Comparison of ENCODE assay signal across 19 cellular contexts in the genomic region with DNA sequence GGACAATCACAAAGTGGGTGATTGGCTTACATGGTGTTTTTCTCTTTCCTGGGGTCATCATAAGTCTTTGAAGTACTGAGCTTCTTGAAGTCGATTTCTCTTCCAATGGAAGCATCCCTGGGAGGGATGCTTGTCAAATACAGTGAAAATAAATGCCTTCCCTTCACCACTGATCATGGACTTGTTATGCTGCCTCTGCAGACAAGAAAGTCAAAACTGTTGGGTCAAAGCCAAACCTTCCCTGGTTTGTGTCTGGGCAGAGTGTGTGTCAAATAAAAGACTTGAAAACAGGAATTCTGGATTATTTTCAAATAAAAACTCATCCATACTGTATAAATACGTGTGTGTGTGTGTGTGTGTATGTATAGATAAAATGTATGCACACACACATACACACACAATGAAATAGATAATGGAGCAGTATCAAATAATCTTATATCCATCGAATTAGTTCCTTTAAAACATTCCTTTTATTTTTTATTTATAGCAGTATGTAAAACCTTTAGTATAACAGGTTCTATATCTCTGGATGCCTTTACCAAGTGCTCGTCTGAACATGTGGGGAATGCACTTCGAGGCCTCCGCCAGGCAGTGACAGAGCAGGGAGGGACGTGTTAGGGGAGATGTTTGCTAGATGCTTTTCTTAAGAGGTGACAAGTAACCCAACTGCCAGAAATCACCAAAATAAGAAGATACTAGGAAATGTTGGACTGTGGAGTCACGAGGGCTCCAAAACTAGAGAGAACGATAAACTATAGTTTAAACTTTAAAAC. TPM values are rescaled to one million over a fixed set of nuclear protein-coding genes. Genes with fewer than 3 reads are reported as not detected.
A peak's percentile ranks its signal among the peaks of the same experiment; 100 is the strongest.
DNase-seq lines count a peak whose midpoint lies in the region; ATAC-seq and TF ChIP-seq lines count a peak whose summit lies in the region.
"Had no signal": no experiment of that assay in that cellular context is flagged by ENCODE, and none has a peak within 500 bp of the region (broad histone marks: within the 10 kb centered on the region; RNA-seq: fewer than 3 reads in every experiment).

No MANE protein-coding gene starts in this region.

- DNase-seq in HFFc6 (no peak), Panc1 (ENCODE audit: low read depth, low spot score) (peak; percentile 8), fibroblast of lung (ENCODE audit: low read depth in 2 of 2) (peak; percentile 20 to 26), NCI-H748 treated with DMSO at 0.1 percent for 48 hours (lab: John Stamatoyannopoulos, UW) (no peak)
- DNase-seq: activated CD4-positive, alpha-beta T cell treated with anti-CD3 and anti-CD28 coated beads for 1 hour; activated CD8-positive, alpha-beta memory T cell treated with anti-CD3 and anti-CD28 coated beads, Interleukin-2, amount 10 ng/mL, durations not matched to agents 7 days and 5 days; amygdala; NCI-H1694 treated with DMSO at 0.1 percent for 48 hours; NCI-H524; stimulated activated CD4-positive, alpha-beta T cell treated with anti-CD3 and anti-CD28 coated beads, Interleukin-2, amount 100 ng/mL, for 48 hours had no signal

- ATAC-seq in Panc1 (no peak; the same call in 1 of the 2 replicates), GM18868 (IDR thresholded peaks at IDR 0.05; ENCODE audit: unreplicated experiment) (no peak), GM21360 (IDR thresholded peaks at IDR 0.05; ENCODE audit: unreplicated experiment) (no peak)
- ATAC-seq: activated CD8-positive, alpha-beta memory T cell treated with anti-CD3 and anti-CD28 coated beads, Interleukin-2, amount 10 ng/mL, durations not matched to agents 7 days and 5 days; gastroesophageal sphincter; left lobe of liver had no signal

- H3K9me3 ChIP-seq in Panc1 (ENCODE audit: control insufficient read depth, insufficient read depth, low read depth, low read length): no peaks in the 10 kb centered on the region
- H3K9me3 ChIP-seq in fibroblast of lung (ENCODE audit: control insufficient read depth, insufficient read depth, low read depth, low read length): no peaks in the 10 kb centered on the region
- H3K9me3 ChIP-seq: gastroesophageal sphincter, thoracic aorta had no signal

- H3K36me3 ChIP-seq in Panc1 (ENCODE audit: control insufficient read depth, insufficient read depth, low read length) (no peaks in the 10 kb centered on the region), fibroblast of lung (ENCODE audit: control insufficient read depth, insufficient read depth, low read length) (no peaks in the 10 kb centered on the region)
- H3K36me3 ChIP-seq: gastroesophageal sphincter, thoracic aorta had no signal

- no peak overlapping the region for H2AFZ ChIP-seq in fibroblast of lung (ENCODE audit: low read length)
- H2AFZ ChIP-seq: parathyroid adenoma had no signal

- no peak overlapping the region for H3K4me2 ChIP-seq in fibroblast of lung (ENCODE audit: extremely low read depth, insufficient read depth, low read length)
- H3K4me2 ChIP-seq: BLaER1 had no signal

- H3K27me3 ChIP-seq in Panc1 (ENCODE audit: control insufficient read depth, insufficient read depth, low read length) (no peaks in the 10 kb centered on the region), fibroblast of lung (ENCODE audit: control insufficient read depth, insufficient read depth, low read length) (no peaks in the 10 kb centered on the region)
- H3K27me3 ChIP-seq: BLaER1, gastroesophageal sphincter had no signal

- CTCF ChIA-PET in Panc1 (lab: Charles Lee): no interaction called here

- H3K4me3 ChIP-seq in Panc1 (ENCODE audit: low read depth in 2 of 2, low read length in 2 of 2) (no peak overlapping the region), fibroblast of lung (replicated peaks in 1 of 4; ENCODE audit: control extremely low read depth in 1 of 4, insufficient read depth in 1 of 4, low read depth in 3 of 4, low read length in 4 of 4) (no peak overlapping the region), skin epidermis (no peak overlapping the region)
- H3K4me3 ChIP-seq: BLaER1, gastroesophageal sphincter, SK-N-MC, thoracic aorta had no signal

- H3K36me3 Mint-ChIP-seq in HFFc6 (ENCODE audit: low read depth): peaks cover 11% of the 10 kb centered on the region; the same call in 1 of the 2 replicates
- H3K36me3 Mint-ChIP-seq: activated CD8-positive, alpha-beta memory T cell treated with anti-CD3 and anti-CD28 coated beads, Interleukin-2, amount 10 ng/mL, durations not matched to agents 7 days and 5 days had no signal

- TF ChIP-seq CTCF in HFFc6 (IDR thresholded peaks at IDR 0.05): no peak
- no peak for TF ChIP-seq CTCF in Panc1 (IDR thresholded peaks at IDR 0.05)
- no peak for TF ChIP-seq CTCF in fibroblast of lung (conservative IDR thresholded peaks at IDR 0.05 in 1 of 2, IDR thresholded peaks at IDR 0.05 in 1 of 2; ENCODE audit: low read depth in 1 of 2, low read length in 2 of 2)

- H3K9me3 Mint-ChIP-seq in HFFc6: no peaks in the 10 kb centered on the region

- intact Hi-C loops in Panc1 (cut with micrococcal nuclease; ENCODE audit: unreplicated experiment): no loop called here

- peak overlapping the region; percentile 95 for H3K27ac Mint-ChIP-seq in HFFc6
- H3K27ac Mint-ChIP-seq: activated CD8-positive, alpha-beta memory T cell treated with anti-CD3 and anti-CD28 coated beads, Interleukin-2, amount 10 ng/mL, durations not matched to agents 7 days and 5 days had no signal

- peaks cover 87% of the 10 kb centered on the region for H3K4me1 Mint-ChIP-seq in HFFc6 (ENCODE audit: low read depth)
- H3K4me1 Mint-ChIP-seq: activated CD8-positive, alpha-beta memory T cell treated with anti-CD3 and anti-CD28 coated beads, Interleukin-2, amount 10 ng/mL, durations not matched to agents 7 days and 5 days had no signal

- in situ Hi-C loops in Panc1 (cut with HindIII; ENCODE audit: low pct_unique_long_range_greater_than_20kb, low sequenced_read_pairs): no loop called here

- H3K27me3 Mint-ChIP-seq in HFFc6 (ENCODE audit: insufficient read depth): no peaks in the 10 kb centered on the region; the same call in 1 of the 2 replicates

- no peak overlapping the region for H3K9ac ChIP-seq in fibroblast of lung (ENCODE audit: insufficient read depth, low read length)
- H3K9ac ChIP-seq: BLaER1, parathyroid adenoma had no signal

- H3K4me1 ChIP-seq in Panc1 (ENCODE audit: control insufficient read depth, insufficient read depth, low read length) (peaks cover 13% of the 10 kb centered on the region; the same call in 1 of the 2 replicates), fibroblast of lung (ENCODE audit: control insufficient read depth, extremely low read depth, insufficient read depth, low read length) (peaks cover 12% of the 10 kb centered on the region)
- H3K4me1 ChIP-seq: BLaER1, gastroesophageal sphincter, parathyroid adenoma had no signal

- H3K27ac ChIP-seq in Panc1 (ENCODE audit: low read length) (0 out of 2 replicates have a peak overlapping the region, but pooled peaks have one; percentile 29), fibroblast of lung (ENCODE audit: insufficient read depth, low read length) (peak overlapping the region; percentile 70), skin epidermis (peak overlapping the region in 12 of 21 experiments; percentile 4 to 77 (median 44))
- H3K27ac ChIP-seq: BLaER1, gastroesophageal sphincter, parathyroid adenoma, SK-N-MC, thoracic aorta had no signal

- POLR2A ChIA-PET in Panc1 (lab: Charles Lee): no interaction called here

- BruUV-seq in Panc1 (replicated peaks; lab: Mats Ljungman, UMichigan): no TSS peak

- H4K20me1 ChIP-seq in fibroblast of lung (ENCODE audit: control insufficient read depth, extremely low read depth, insufficient read depth, low read length): no peaks in the 10 kb centered on the region
- H4K20me1 ChIP-seq: BLaER1 had no signal

- no peaks in the 10 kb centered on the region for H3K79me2 ChIP-seq in fibroblast of lung (ENCODE audit: control insufficient read depth, insufficient read depth, low read length)
- H3K79me2 ChIP-seq: parathyroid adenoma had no signal

- H3K4me3 Mint-ChIP-seq in HFFc6: peak overlapping the region; percentile 55
- H3K4me3 Mint-ChIP-seq: activated CD8-positive, alpha-beta memory T cell treated with anti-CD3 and anti-CD28 coated beads, Interleukin-2, amount 10 ng/mL, durations not matched to agents 7 days and 5 days had no signal

RNA-seq across cellular contexts. Expression of a gene that starts 27.2 kb away (rescaled TPM):
- total RNA-seq in HFFc6 (2021; fragmentation: NEBNext Ultra II Directional; extraction: Animal tissue kit (Norgen Biotek cat#: 25700)): under 1 TPM; 0.07 to 0.25 (median 0.18) TPM
- 0.39 TPM for total RNA-seq in Panc1 (2021; ENCODE audit: unreplicated experiment)
- polyA plus RNA-seq in Panc1 (2012; ENCODE audit: insufficient read length): 0.23 TPM
- 3.8 TPM in 1 of 2 replicates, not detected in the other for total RNA-seq in fibroblast of lung
- polyA plus RNA-seq in fibroblast of lung: 1.2 and 7.3 TPM in 2 replicates
- polyA plus RNA-seq in fibroblast of lung (2012): 1.0 and 6.3 TPM in 2 replicates
- 0.55 and 12.6 TPM in 2 replicates for polyA minus RNA-seq in fibroblast of lung (ENCODE audit: low replicate concordance)
- total RNA-seq: activated CD8-positive, alpha-beta memory T cell treated with anti-CD3 and anti-CD28 coated beads, Interleukin-2, amount 10 ng/mL, durations not matched to agents 7 days and 5 days; left lobe of liver; thoracic aorta had no signal

Comparison
In these comparisons a context has a peak if more than half of its experiments do, and no peak if none do; other contexts are left out.
1. DNase-seq: peak in Panc1 (single experiment) and fibroblast of lung (2 of 2); none in HFFc6 (single experiment) and NCI-H748 treated with DMSO at 0.1 percent for 48 hours (single experiment).
2. Peak in every context shown above with its lines, with median percentiles within 50 percentile points of each other: H3K27ac ChIP-seq.